24 cellular contexts compared by ENCODE assay signal in the genomic region with DNA sequence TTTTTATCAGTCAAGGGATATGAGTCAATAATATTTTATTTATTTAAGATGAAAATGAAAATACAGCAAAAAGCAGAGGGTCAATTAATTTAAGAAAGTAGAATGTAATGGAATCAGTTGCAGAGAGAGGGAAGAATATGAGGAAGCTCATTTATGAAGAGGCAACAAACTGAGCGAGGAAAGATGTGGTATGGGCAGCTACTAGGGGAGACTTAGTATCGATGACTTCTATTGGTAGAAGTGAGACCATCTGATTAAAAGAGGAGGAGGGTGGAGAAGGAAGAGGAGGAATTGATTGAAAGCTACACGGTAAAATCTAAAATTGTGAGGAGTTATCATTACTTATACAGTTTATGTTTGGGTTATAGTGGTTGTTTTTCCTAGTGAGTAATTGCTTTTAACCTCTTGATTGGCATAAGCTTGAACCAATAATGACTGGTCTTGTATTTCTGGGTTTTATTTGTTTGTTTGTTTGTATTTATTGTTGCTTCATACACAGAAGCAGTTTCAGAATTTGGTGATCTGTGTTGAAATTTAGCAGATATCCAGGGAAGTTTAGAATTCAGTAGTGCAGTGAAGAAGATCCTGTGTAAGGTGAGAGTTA.
DNase-seq lines count a peak whose midpoint lies in the region; ATAC-seq, FAIRE-seq and TF ChIP-seq lines count a peak whose summit lies in the region.
"Had no signal": no experiment of that assay in that cellular context is flagged by ENCODE, and none has a peak within 500 bp of the region (broad histone marks: within the 10 kb centered on the region; RNA-seq: fewer than 3 reads in every experiment).

No MANE protein-coding gene starts in this region.

- intact Hi-C loops in PC-3 (cut with micrococcal nuclease) (loop anchor here (2.0 kb wide), 2 partner anchors 154 to 284 kb away; no protein-coding TSS in a partner anchor), GM12878 (cut with micrococcal nuclease; ENCODE audit: unreplicated experiment) (loop anchor here (10.0 kb wide), 1 partner anchor 288 kb away; no protein-coding TSS in a partner anchor)

- POLR2A ChIA-PET in HEK293T (lab: Yijun Ruan, JAX) (no interaction called here), PC-3 (lab: Charles Lee; ENCODE audit: unreplicated experiment) (no interaction called here), GM12878 (lab: Charles Lee) (no interaction called here)

- H3K9ac ChIP-seq in PC-3 (ENCODE audit: low read length) = no peak overlapping the region
- no peak overlapping the region for H3K9ac ChIP-seq in GM12878 (ENCODE audit: control insufficient read depth, insufficient read depth, low read length)
- H3K9ac ChIP-seq: BLaER1 treated with 17β-estradiol and CSF1 and Interleukin-3, amounts not matched to agents 10 nM and 100 nM; KMS-11; SK-N-SH had no signal

- SMC1A ChIA-PET in GM12878 (lab: Charles Lee; ENCODE audit: uncharacterized antibody, unreplicated experiment) = interaction anchor here (0.7 kb wide), 1 partner anchor 32 kb away, joined by 3 read pairs; no protein-coding TSS in a partner anchor

- ATAC-seq in PC-3 = peak; percentile 29; the same call in 1 of the 2 replicates
- no peak for ATAC-seq in GM12878
- ATAC-seq in GM18858 (IDR thresholded peaks at IDR 0.05; ENCODE audit: unreplicated experiment) = no peak
- ATAC-seq in HG03354 (IDR thresholded peaks at IDR 0.05; ENCODE audit: poor library complexity, severe bottlenecking, unreplicated experiment) = no peak
- ATAC-seq in HG03045 (IDR thresholded peaks at IDR 0.05; ENCODE audit: unreplicated experiment) = no peak

- no peak for TF ChIP-seq POLR2A in GM12878 (IDR thresholded peaks at IDR 0.05; ENCODE audit: low read depth, low read length)

- peak overlapping the region; percentile 25; the same call in 1 of the 2 replicates for H3K4me2 ChIP-seq in PC-3 (ENCODE audit: low read length)
- H3K4me2 ChIP-seq in GM12878 (ENCODE audit: control insufficient read depth, insufficient read depth) = no peak overlapping the region
- H3K4me2 ChIP-seq: BLaER1 treated with 17β-estradiol and CSF1 and Interleukin-3, amounts not matched to agents 10 nM and 100 nM; KMS-11; SK-N-SH had no signal

- no peaks in the 10 kb centered on the region for H3K9me2 ChIP-seq in PC-3 (replicated peaks; ENCODE audit: low read length)

- in situ Hi-C loops in GM12878 (cut with MboI) = no loop called here

- no peak for TF ChIP-seq CTCF in PC-3 (conservative IDR thresholded peaks at IDR 0.05; ENCODE audit: low read depth, low read length)
- no peak for TF ChIP-seq CTCF in GM12878 (IDR thresholded peaks at IDR 0.05 in 2 of 3, conservative IDR thresholded peaks at IDR 0.05 in 1 of 3; ENCODE audit: control insufficient read depth in 2 of 3, extremely low read depth in 1 of 3, insufficient read depth in 1 of 3, low read depth in 3 of 3, low read length in 3 of 3)

- CTCF ChIA-PET in HEK293T (lab: Yijun Ruan, JAX) (interaction anchor here (1.1 to 1.2 kb wide), 2 partner anchors 268 to 291 kb away, joined by 3 to 4 read pairs; no protein-coding TSS in a partner anchor), PC-3 (lab: Charles Lee) (interaction anchor here (1.3 to 1.5 kb wide), 3 partner anchors 80 to 291 kb away, joined by 4 to 6 read pairs (median 5); no protein-coding TSS in a partner anchor), GM12878 (lab: Yijun Ruan, JAX) (interaction anchor here (0.8 to 1.2 kb wide), 2 partner anchors 268 to 764 kb away, joined by 3 to 6 read pairs; no protein-coding TSS in a partner anchor)

- 43% methylated on average over 3 of the region's 3 CpGs for WGBS in GM12878 (ENCODE audit: insufficient coverage, insufficient replicate concordance, low lambda C conversion rate, missing lambda C conversion rate)

- RAD21 ChIA-PET in GM12878 (lab: Charles Lee; ENCODE audit: unreplicated experiment) = no interaction called here

- H3K79me2 ChIP-seq in PC-3 (ENCODE audit: low read length) (no peaks in the 10 kb centered on the region), GM12878 (ENCODE audit: control insufficient read depth, insufficient read depth, low read length) (no peaks in the 10 kb centered on the region)

- no peak for FAIRE-seq in GM12878 (lab: Jason Lieb, UNC)
- FAIRE-seq: G401.6, GM18507, GM19239 had no signal

- H4K20me1 ChIP-seq in PC-3 (ENCODE audit: low read length) (no peaks in the 10 kb centered on the region), GM12878 (ENCODE audit: control insufficient read depth, insufficient read depth) (no peaks in the 10 kb centered on the region)
- H4K20me1 ChIP-seq: BLaER1 treated with 17β-estradiol and CSF1 and Interleukin-3, amounts not matched to agents 10 nM and 100 nM had no signal

- H3K27ac ChIP-seq in PC-3 (ENCODE audit: low read length) (no peak overlapping the region), GM12878 (ENCODE audit: control insufficient read depth, insufficient read depth) (no peak overlapping the region)
- H3K27ac ChIP-seq: BLaER1 treated with 17β-estradiol and CSF1 and Interleukin-3, amounts not matched to agents 10 nM and 100 nM; KMS-11 had no signal

- DNase-seq in HEK293T (ENCODE audit: extremely low spot score) = no peak
- no peak for DNase-seq in PC-3
- DNase-seq in GM12878 (ENCODE audit: low read depth, low spot score) = no peak
- no peak for DNase-seq in NCI-H226
- DNase-seq: Caco-2; CD4-positive, alpha-beta memory T cell; DMS153; H7; IMR-90; NCI-H1048; NCI-H1417 treated with DMSO at 0.1 percent for 48 hours; NCI-H187 treated with DMSO at 0.1 percent for 48 hours; NCI-H2107; NCI-H345; SK-N-SH; T-helper 2 cell had no signal

- H3K9me3 ChIP-seq in PC-3 (ENCODE audit: low read length) (no peaks in the 10 kb centered on the region), GM12878 (replicated peaks; ENCODE audit: control insufficient read depth, insufficient read depth, low read length) (no peaks in the 10 kb centered on the region)
- H3K9me3 ChIP-seq: BLaER1 treated with 17β-estradiol and CSF1 and Interleukin-3, amounts not matched to agents 10 nM and 100 nM; Caco-2; SK-N-SH had no signal

- H2AFZ ChIP-seq in PC-3 (ENCODE audit: low read length) = no peak overlapping the region; the same call in 1 of the 2 replicates
- H2AFZ ChIP-seq in GM12878 (ENCODE audit: control insufficient read depth, low read depth, low read length) = no peak overlapping the region

- H3F3A ChIP-seq in PC-3 (ENCODE audit: low read length, unreplicated experiment) = no peaks in the 10 kb centered on the region

- H3K36me3 ChIP-seq in PC-3 (ENCODE audit: low read depth, low read length) (no peaks in the 10 kb centered on the region), GM12878 (ENCODE audit: control insufficient read depth in 2 of 2, insufficient read depth in 2 of 2, low read length in 1 of 2) (no peaks in the 10 kb centered on the region)
- H3K36me3 ChIP-seq: BLaER1 treated with 17β-estradiol and CSF1 and Interleukin-3, amounts not matched to agents 10 nM and 100 nM had no signal

- H3K4me3 ChIP-seq in PC-3 (ENCODE audit: low read length) (no peak overlapping the region), GM12878 (no peak overlapping the region)
- H3K4me3 ChIP-seq: BLaER1 treated with 17β-estradiol and CSF1 and Interleukin-3, amounts not matched to agents 10 nM and 100 nM had no signal

- H3K4me1 ChIP-seq in PC-3 (ENCODE audit: insufficient read depth, low read length) = no peaks in the 10 kb centered on the region
- H3K4me1 ChIP-seq in GM12878 (ENCODE audit: control insufficient read depth, insufficient read depth, low read length) = no peaks in the 10 kb centered on the region
- H3K4me1 ChIP-seq: BLaER1 treated with 17β-estradiol and CSF1 and Interleukin-3, amounts not matched to agents 10 nM and 100 nM; Caco-2 had no signal

- no peak for TF ChIP-seq EP300 in GM12878 (IDR thresholded peaks at IDR 0.05; ENCODE audit: borderline replicate concordance in 1 of 2, control insufficient read depth in 1 of 2, low read depth in 2 of 2, low read length in 2 of 2)

- TF ChIP-seq RAD21 in GM12878 (IDR thresholded peaks at IDR 0.05; ENCODE audit: insufficient read depth, low read depth, low read length) = no peak

- H3K27me3 ChIP-seq in PC-3 (ENCODE audit: low read length) = no peaks in the 10 kb centered on the region
- no peaks in the 10 kb centered on the region for H3K27me3 ChIP-seq in GM12878 (replicated peaks in 1 of 2; ENCODE audit: control insufficient read depth in 2 of 2, insufficient read depth in 2 of 2, low read length in 1 of 2)
- H3K27me3 ChIP-seq: BLaER1 treated with 17β-estradiol and CSF1 and Interleukin-3, amounts not matched to agents 10 nM and 100 nM had no signal

- BruUV-seq in PC-3 (replicated peaks; lab: Mats Ljungman, UMichigan) = no TSS peak
- BruUV-seq in GM12878 (replicated peaks; lab: Mats Ljungman, UMichigan) = no TSS peak

TF ChIP-seq in HEK293T, 16 proteins besides CTCF, POLR2A, EP300 and RAD21:
- no peak for TF ChIP-seq SUZ12 (IDR thresholded peaks at IDR 0.05)
- TF ChIP-seq BHLHE40 (IDR thresholded peaks at IDR 0.05; ENCODE audit: borderline replicate concordance) = no peak
- no peak for TF ChIP-seq SP1 (IDR thresholded peaks at IDR 0.05)
- TF ChIP-seq, protein P1, sequence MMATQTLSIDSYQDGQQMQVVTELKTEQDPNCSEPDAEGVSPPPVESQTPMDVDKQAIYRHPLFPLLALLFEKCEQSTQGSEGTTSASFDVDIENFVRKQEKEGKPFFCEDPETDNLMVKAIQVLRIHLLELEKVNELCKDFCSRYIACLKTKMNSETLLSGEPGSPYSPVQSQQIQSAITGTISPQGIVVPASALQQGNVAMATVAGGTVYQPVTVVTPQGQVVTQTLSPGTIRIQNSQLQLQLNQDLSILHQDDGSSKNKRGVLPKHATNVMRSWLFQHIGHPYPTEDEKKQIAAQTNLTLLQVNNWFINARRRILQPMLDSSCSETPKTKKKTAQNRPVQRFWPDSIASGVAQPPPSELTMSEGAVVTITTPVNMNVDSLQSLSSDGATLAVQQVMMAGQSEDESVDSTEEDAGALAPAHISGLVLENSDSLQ (IDR thresholded peaks at IDR 0.05) = peak; percentile 82
- TF ChIP-seq LEF1 (IDR thresholded peaks at IDR 0.05; ENCODE audit: borderline replicate concordance) = no peak

TF ChIP-seq in GM12878, 131 proteins besides CTCF, POLR2A, EP300 and RAD21 (continues in another document):
- TF ChIP-seq WRNIP1 (IDR thresholded peaks at IDR 0.05; ENCODE audit: borderline replicate concordance, low read depth, low read length) = no peak
